11 cellular contexts compared by ENCODE assay signal in the genomic region with DNA sequence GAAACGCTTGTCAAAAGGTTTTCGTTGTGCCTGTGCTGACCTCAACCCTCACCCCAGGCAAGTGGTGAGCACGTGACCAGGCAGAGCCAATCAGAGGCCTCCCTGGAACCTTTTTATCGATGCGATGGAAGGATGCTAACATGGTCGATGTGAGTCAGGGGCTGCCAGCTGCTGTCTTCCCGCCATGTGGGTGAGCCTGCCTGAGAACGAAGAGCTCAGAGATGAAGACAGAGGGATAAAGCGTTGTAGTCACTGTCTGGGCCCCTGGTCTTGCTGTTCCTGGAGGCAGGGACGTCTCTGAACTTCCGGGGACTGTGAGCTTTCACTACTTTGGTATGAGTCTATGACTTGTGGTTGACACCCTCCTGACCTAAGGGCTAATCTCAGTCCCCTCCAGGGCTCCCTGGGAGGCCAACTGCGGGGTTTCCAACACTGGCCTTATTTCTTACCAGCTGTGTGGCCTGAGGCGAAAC. TPM values are rescaled to one million over a fixed set of nuclear protein-coding genes. Genes with fewer than 3 reads are reported as not detected.
DNase-seq lines count a peak whose midpoint lies in the region; ATAC-seq, FAIRE-seq and TF ChIP-seq lines count a peak whose summit lies in the region.
"Had no signal": no experiment of that assay in that cellular context is flagged by ENCODE, and none has a peak within 500 bp of the region (broad histone marks: within the 10 kb centered on the region; RNA-seq: fewer than 3 reads in every experiment).

No MANE protein-coding gene starts in this region.

- no peak overlapping the region for H4K91ac ChIP-seq in neuronal stem cell (ENCODE audit: low read depth, low read length, poor library complexity)

- H3K18ac ChIP-seq in neuronal stem cell (ENCODE audit: low read length), result no peak overlapping the region

- TF ChIP-seq CTCF in CD4-positive, alpha-beta T cell (IDR thresholded peaks at IDR 0.05), result no peak
- TF ChIP-seq CTCF in GM12878 (IDR thresholded peaks at IDR 0.05 in 2 of 3, conservative IDR thresholded peaks at IDR 0.05 in 1 of 3; ENCODE audit: control insufficient read depth in 2 of 3, extremely low read depth in 1 of 3, insufficient read depth in 1 of 3, low read depth in 3 of 3, low read length in 3 of 3), result no peak

- H3K36me3 ChIP-seq in GM12878 (ENCODE audit: control insufficient read depth in 2 of 2, insufficient read depth in 2 of 2, low read length in 1 of 2) (peaks cover 3 to 8% of the 10 kb centered on the region in 2 experiments; a peak in 3 of 4 replicates), neuronal stem cell (replicated peaks in 1 of 2; ENCODE audit: control insufficient read depth in 2 of 2, insufficient read depth in 2 of 2, low read length in 2 of 2) (no peaks in the 10 kb centered on the region), Karpas-422 (ENCODE audit: insufficient read depth, low read length) (no peaks in the 10 kb centered on the region)

- peaks cover 8% of the 10 kb centered on the region for H3K9me3 ChIP-seq in CD4-positive, alpha-beta T cell (ENCODE audit: control insufficient read depth, low read length)
- peaks cover 7% of the 10 kb centered on the region; the same call in 2 of the 3 replicates for H3K9me3 ChIP-seq in GM12878 (replicated peaks; ENCODE audit: control insufficient read depth, insufficient read depth, low read length)
- H3K9me3 ChIP-seq in neuronal stem cell (replicated peaks in 1 of 2; ENCODE audit: control insufficient read depth in 2 of 2, insufficient read depth in 1 of 2, low read depth in 1 of 2, low read length in 2 of 2), result peaks cover 8 to 13% of the 10 kb centered on the region in 2 donors
- peaks cover 15% of the 10 kb centered on the region for H3K9me3 ChIP-seq in Karpas-422 (ENCODE audit: low read length)

- H4K20me1 ChIP-seq in GM12878 (ENCODE audit: control insufficient read depth, insufficient read depth) (no peaks in the 10 kb centered on the region), Karpas-422 (ENCODE audit: insufficient read depth, low read depth, low read length) (no peaks in the 10 kb centered on the region)

- CTCF ChIA-PET in CD4-positive, alpha-beta T cell (lab: Charles Lee), result interaction anchor here (1.0 kb wide), 1 partner anchor 14 kb away, joined by 4 read pairs; no protein-coding TSS in a partner anchor
- CTCF ChIA-PET in GM12878 (lab: Yijun Ruan, JAX), result interaction anchor here (0.8 to 2.0 kb wide), 6 partner anchors 11 to 244 kb away, joined by 3 to 8 read pairs (median 3); no protein-coding TSS in a partner anchor

- no peak overlapping the region for H2AFZ ChIP-seq in GM12878 (ENCODE audit: control insufficient read depth, low read depth, low read length)
- peak overlapping the region; percentile 32 for H2AFZ ChIP-seq in neuronal stem cell (ENCODE audit: low read length)
- no peak overlapping the region for H2AFZ ChIP-seq in Karpas-422 (ENCODE audit: low read length)
- H2AFZ ChIP-seq: parathyroid adenoma had no signal

- H3K9ac ChIP-seq in GM12878 (ENCODE audit: control insufficient read depth, insufficient read depth, low read length) (no peak overlapping the region), neuronal stem cell (ENCODE audit: low read depth, low read length, poor library complexity) (no peak overlapping the region), Karpas-422 (ENCODE audit: low read length) (no peak overlapping the region)
- H3K9ac ChIP-seq: parathyroid adenoma had no signal

- TF ChIP-seq RAD21 in GM12878 (IDR thresholded peaks at IDR 0.05; ENCODE audit: insufficient read depth, low read depth, low read length), result no peak

- H3K27me3 Mint-ChIP-seq in CD4-positive, alpha-beta T cell, result no peaks in the 10 kb centered on the region
- H3K27me3 Mint-ChIP-seq in T-helper 2 cell treated with Interferon-gamma antibody and Interleukin-4, amounts not matched to agents 5 μg/mL and 100 μg/mL, for 36 hours (ENCODE audit: low read depth), result no peaks in the 10 kb centered on the region

- WGBS in GM12878 (ENCODE audit: insufficient coverage, insufficient replicate concordance, low lambda C conversion rate, missing lambda C conversion rate), result 85% methylated on average over 13 of the region's 13 CpGs
- no CpG with 5 or more reads among the region's 13 CpGs for WGBS in neuronal stem cell (ENCODE audit: extremely low coverage in 2 of 2, insufficient read length in 2 of 2, insufficient replicate concordance in 1 of 2), 2 donors

- no peak overlapping the region for H3K23ac ChIP-seq in neuronal stem cell (ENCODE audit: low read depth, low read length, poor library complexity)

- no peak overlapping the region for H3K14ac ChIP-seq in neuronal stem cell (ENCODE audit: low read length)

- no peak for FAIRE-seq in GM12878 (lab: Jason Lieb, UNC)
- FAIRE-seq in frontal cortex (lab: Jason Lieb, UNC), result no peak
- FAIRE-seq: urothelium cell line had no signal

- H3K4me3 ChIP-seq in GM12878, result no peak overlapping the region
- H3K4me3 ChIP-seq in neuronal stem cell (ENCODE audit: low read length in 2 of 2), result no peak overlapping the region
- no peak overlapping the region for H3K4me3 ChIP-seq in Karpas-422 (ENCODE audit: low read length)

- no peak overlapping the region for H4K8ac ChIP-seq in neuronal stem cell (ENCODE audit: low read depth, low read length)

- H3K4ac ChIP-seq in neuronal stem cell (ENCODE audit: low read length), result no peak overlapping the region

- peak overlapping the region; percentile 81 for H3K4me3 Mint-ChIP-seq in CD4-positive, alpha-beta T cell
- H3K4me3 Mint-ChIP-seq in T-helper 2 cell treated with Interferon-gamma antibody and Interleukin-4, amounts not matched to agents 5 μg/mL and 100 μg/mL, for 36 hours, result peak overlapping the region; percentile 57

- H2BK15ac ChIP-seq in neuronal stem cell (ENCODE audit: low read length), result no peak overlapping the region

- no peak overlapping the region; the same call in 1 of the 2 replicates for H3K4me2 ChIP-seq in GM12878 (ENCODE audit: control insufficient read depth, insufficient read depth)
- no peak overlapping the region for H3K4me2 ChIP-seq in neuronal stem cell (ENCODE audit: insufficient read depth, low read length, poor library complexity, severe bottlenecking)
- no peak overlapping the region for H3K4me2 ChIP-seq in Karpas-422 (ENCODE audit: low read depth, low read length, poor library complexity, severe bottlenecking)

- peak overlapping the region; percentile 76 for H3K27ac Mint-ChIP-seq in CD4-positive, alpha-beta T cell
- H3K27ac Mint-ChIP-seq in T-helper 2 cell treated with Interferon-gamma antibody and Interleukin-4, amounts not matched to agents 5 μg/mL and 100 μg/mL, for 36 hours, result peak overlapping the region; percentile 78

- peaks cover 2% of the 10 kb centered on the region for H3K9me3 Mint-ChIP-seq in CD4-positive, alpha-beta T cell
- peaks cover 24% of the 10 kb centered on the region for H3K9me3 Mint-ChIP-seq in T-helper 2 cell treated with Interferon-gamma antibody and Interleukin-4, amounts not matched to agents 5 μg/mL and 100 μg/mL, for 36 hours

- POLR2A ChIA-PET in CD4-positive, alpha-beta T cell (lab: Charles Lee), result interaction anchor here (0.6 to 2.7 kb wide), 10 partner anchors 8 to 107 kb away, joined by 3 to 14 read pairs (median 6); no protein-coding TSS in a partner anchor
- POLR2A ChIA-PET in GM12878 (lab: Charles Lee), result interaction anchor here (0.6 kb wide), 1 partner anchor 9 kb away, joined by 3 read pairs; no protein-coding TSS in a partner anchor

- no peak overlapping the region for H2AK5ac ChIP-seq in neuronal stem cell (ENCODE audit: low read depth, low read length)

- RAD21 ChIA-PET in GM12878 (lab: Charles Lee; ENCODE audit: unreplicated experiment), result interaction anchor here (1.0 to 1.7 kb wide), 3 partner anchors 9 to 45 kb away, joined by 4 to 6 read pairs (median 5); no protein-coding TSS in a partner anchor

- intact Hi-C loops in CD4-positive, alpha-beta T cell (cut with DNase I, micrococcal nuclease), result no loop called here
- intact Hi-C loops in GM12878 (cut with micrococcal nuclease; ENCODE audit: unreplicated experiment), result no loop called here

- TF ChIP-seq EP300 in GM12878 (IDR thresholded peaks at IDR 0.05; ENCODE audit: borderline replicate concordance in 1 of 2, control insufficient read depth in 1 of 2, low read depth in 2 of 2, low read length in 2 of 2), result no peak

- TF ChIP-seq POLR2A in GM12878 (IDR thresholded peaks at IDR 0.05; ENCODE audit: low read depth, low read length), result 0 out of 2 replicates have a peak, but pooled peaks have one; percentile 16

- in situ Hi-C loops in GM12878 (cut with MboI), result no loop called here

- no peaks in the 10 kb centered on the region for H3K9me2 ChIP-seq in Karpas-422 (replicated peaks; ENCODE audit: insufficient read depth, low read length)

- H3K4me1 ChIP-seq in GM12878 (ENCODE audit: control insufficient read depth, insufficient read depth, low read length) (peaks cover 23% of the 10 kb centered on the region), neuronal stem cell (ENCODE audit: control insufficient read depth in 2 of 2, insufficient read depth in 1 of 2, low read depth in 1 of 2, low read length in 2 of 2) (peaks cover 5% of the 10 kb centered on the region in 2 donors), Karpas-422 (ENCODE audit: low read length) (no peaks in the 10 kb centered on the region)
- H3K4me1 ChIP-seq: parathyroid adenoma had no signal

- DNase-seq in CD4-positive, alpha-beta T cell, result peak in 7 of 10 experiments; percentile 32 to 59 (median 40)
- DNase-seq in T-helper 2 cell treated with Interferon-gamma antibody and Interleukin-4, amounts not matched to agents 5 μg/mL and 100 μg/mL, for 36 hours (ENCODE audit: low spot score), result peak; percentile 45
- no peak for DNase-seq in GM12878 (ENCODE audit: low read depth, low spot score)
- DNase-seq in neuronal stem cell (ENCODE audit: low spot score), result no peak
- no peak for DNase-seq in anterior cingulate cortex (lab: John Stamatoyannopoulos, UW)
- no peak for DNase-seq in Karpas-422
- DNase-seq in SHP77 (lab: John Stamatoyannopoulos, UW), result no peak
- no peak for DNase-seq in frontal cortex (ENCODE audit: low spot score in 2 of 2)

- H2BK5ac ChIP-seq in neuronal stem cell (ENCODE audit: low read length), result no peak overlapping the region

- peak; percentile 76 for ATAC-seq in CD4-positive, alpha-beta T cell (ENCODE audit: poor library complexity)
- peak; percentile 73 for ATAC-seq in GM12878

- no peak overlapping the region for H3K27ac ChIP-seq in CD4-positive, alpha-beta T cell (ENCODE audit: low read depth, low read length)
- no peak overlapping the region for H3K27ac ChIP-seq in GM12878 (ENCODE audit: control insufficient read depth, insufficient read depth)
- H3K27ac ChIP-seq in neuronal stem cell (replicated peaks; ENCODE audit: low read length), result no peak overlapping the region
- no peak overlapping the region for H3K27ac ChIP-seq in Karpas-422 (ENCODE audit: low read length)
- H3K27ac ChIP-seq: parathyroid adenoma had no signal

- no peak overlapping the region for H2BK12ac ChIP-seq in neuronal stem cell (ENCODE audit: low read length)

- no TSS peak for BruUV-seq in GM12878 (replicated peaks; lab: Mats Ljungman, UMichigan)

- H3K27me3 ChIP-seq in CD4-positive, alpha-beta T cell (ENCODE audit: control insufficient read depth, insufficient read depth, low read length), result no peaks in the 10 kb centered on the region
- H3K27me3 ChIP-seq in GM12878 (replicated peaks in 1 of 2; ENCODE audit: control insufficient read depth in 2 of 2, insufficient read depth in 2 of 2, low read length in 1 of 2) (no peaks in the 10 kb centered on the region), neuronal stem cell (ENCODE audit: control insufficient read depth in 3 of 3, insufficient read depth in 3 of 3, low read depth in 1 of 3, low read length in 3 of 3) (no peaks in the 10 kb centered on the region), Karpas-422 (ENCODE audit: low read length) (no peaks in the 10 kb centered on the region)
- H3K27me3 ChIP-seq: heart left ventricle had no signal

- H3K79me1 ChIP-seq in neuronal stem cell (ENCODE audit: low read depth, low read length), result no peaks in the 10 kb centered on the region

- H3K4me1 Mint-ChIP-seq in CD4-positive, alpha-beta T cell (ENCODE audit: low read depth), result peaks cover 48% of the 10 kb centered on the region
- H3K4me1 Mint-ChIP-seq in T-helper 2 cell treated with Interferon-gamma antibody and Interleukin-4, amounts not matched to agents 5 μg/mL and 100 μg/mL, for 36 hours (ENCODE audit: low read depth), result peaks cover 17% of the 10 kb centered on the region

- peaks cover 27% of the 10 kb centered on the region for H3K36me3 Mint-ChIP-seq in CD4-positive, alpha-beta T cell (ENCODE audit: low read depth)
- H3K36me3 Mint-ChIP-seq in T-helper 2 cell treated with Interferon-gamma antibody and Interleukin-4, amounts not matched to agents 5 μg/mL and 100 μg/mL, for 36 hours (ENCODE audit: low read depth), result peaks cover 36% of the 10 kb centered on the region

- H2BK120ac ChIP-seq in neuronal stem cell (ENCODE audit: low read depth, low read length), result no peak overlapping the region

- SMC1A ChIA-PET in GM12878 (lab: Charles Lee; ENCODE audit: uncharacterized antibody, unreplicated experiment), result interaction anchor here (4.3 kb wide), 1 partner anchor 12 kb away, joined by 19 read pairs; no protein-coding TSS in a partner anchor

- peaks cover 2% of the 10 kb centered on the region for H3K79me2 ChIP-seq in GM12878 (ENCODE audit: control insufficient read depth, insufficient read depth, low read length)
- H3K79me2 ChIP-seq in Karpas-422 (ENCODE audit: low read length), result no peaks in the 10 kb centered on the region
- H3K79me2 ChIP-seq: parathyroid adenoma had no signal

RNA-seq across cellular contexts. Expression of a gene that starts 18.6 kb away (rescaled TPM):
- 10 to 100 TPM; 57.1 to 62.1 TPM for total RNA-seq in CD4-positive, alpha-beta T cell
- 87.0 and 94.0 TPM in 2 replicates for total RNA-seq in GM12878 (2013; cell fraction: nucleolus; rRNA removed)
- total RNA-seq in GM12878 (2014; rRNA removed) (18.1 and 28.1 TPM in 2 replicates), GM12878 (2014; rRNA removed; fragmentation: Illumina TruSeq; extraction: Trizol) (17.7 and 18.5 TPM in 2 replicates), GM12878 (2021) (47.8 and 51.6 TPM in 2 replicates), frontal cortex (71.3 TPM)
- 9.7 TPM for polyA plus RNA-seq in GM12878 (2011; ENCODE audit: low read depth)
- polyA plus RNA-seq in GM12878 (2011; rRNA removed) (4.9 and 7.4 TPM in 2 replicates), GM12878 (2014; fragmentation: Illumina TruSeq; extraction: Trizol) (10.1 and 15.7 TPM in 2 replicates), GM12878 (2014; fragmentation: Nextera tagmentation; extraction: Ambion mirVana) (10 to 100 TPM; 11.1 to 29.9 TPM), GM12878 (2014; rRNA removed) (24.5 and 25.4 TPM in 2 replicates), GM12878 (2016; fragmentation: Nextera tagmentation; extraction: Ambion mirVana) (10 to 100 TPM; 12.3 to 16.3 TPM)
- 8.9 and 11.4 TPM in 2 replicates for polyA plus RNA-seq in GM12878 (2011; cell fraction: cytosol; rRNA removed)
- polyA plus RNA-seq in GM12878 (2011; cell fraction: nucleus; rRNA removed), result 27.4 and 39.0 TPM in 2 replicates
- polyA plus RNA-seq in GM12878 (2012), result 17.3 and 21.3 TPM in 2 replicates
- 24.2 and 40.7 TPM in 2 replicates for polyA minus RNA-seq in GM12878 (2011; rRNA and poly(A)+ RNA removed)
- polyA minus RNA-seq in GM12878 (2011; cell fraction: cytosol; rRNA and poly(A)+ RNA removed), result 7.3 and 19.0 TPM in 2 replicates
- 17.5 and 40.3 TPM in 2 replicates for polyA minus RNA-seq in GM12878 (2011; cell fraction: nucleus; rRNA and poly(A)+ RNA removed)
- polyA plus RNA-seq in neuronal stem cell (2013, experiment 1 of 2), result 47.2 TPM
- polyA plus RNA-seq in neuronal stem cell (2013, experiment 2 of 2), result 47.4 TPM
- 0.97 and 1.6 TPM in 2 replicates for total RNA-seq in Karpas-422 (2014; rRNA removed; shearing (Covaris generic); ENCODE audit: low replicate concordance)

Comparison
In these comparisons a context has a peak if more than half of its experiments do, and no peak if none do; other contexts are left out.
1. DNase-seq: peak in CD4-positive, alpha-beta T cell (7 of 10) and T-helper 2 cell treated with Interferon-gamma antibody and Interleukin-4, amounts not matched to agents 5 μg/mL and 100 μg/mL, for 36 hours (single experiment); none in GM12878 (single experiment), neuronal stem cell (single experiment), anterior cingulate cortex (0 of 58), Karpas-422 (single experiment), SHP77 (0 of 2) and frontal cortex (0 of 2).